Comparison of ENCODE assay signal across 8 cellular contexts in genomic region chr16:14976971-14977736, GRCh38. TPM values are rescaled to one million over a fixed set of nuclear protein-coding genes. Genes with fewer than 3 reads are reported as not detected.
DNase-seq lines count a peak whose midpoint lies in the region; TF ChIP-seq lines count a peak whose summit lies in the region.
"Not testable (repeated sequence)": the region's sequence is repeated elsewhere in the genome, so short reads cannot be mapped to it uniquely, and the experiment has no call there.

No MANE protein-coding gene starts in this region.

- POLR2A ChIA-PET in SK-N-SH (lab: Yijun Ruan, JAX), result not testable (repeated sequence)

- not testable (repeated sequence) for H3K18ac ChIP-seq in mesenchymal stem cell (ENCODE audit: low read depth in 1 of 2, low read length in 2 of 2)

- H2BK120ac ChIP-seq in mesenchymal stem cell (ENCODE audit: low read depth, low read length), result not testable (repeated sequence)

- H3K4me2 ChIP-seq in SK-N-SH, result peak overlapping the region; percentile 82; the same call in 1 of the 2 replicates
- not testable (repeated sequence) for H3K4me2 ChIP-seq in mesenchymal stem cell (ENCODE audit: low read length, poor library complexity, severe bottlenecking)
- peak overlapping the region; percentile 89 for H3K4me2 ChIP-seq in osteoblast (ENCODE audit: insufficient read depth, low read length)

- not testable (repeated sequence) for H3K27ac Mint-ChIP-seq in Calu3 (ENCODE audit: unreplicated experiment); endothelial cell (ENCODE audit: unreplicated experiment)
- H3K27ac Mint-ChIP-seq in IgD-negative memory B cell, result peak overlapping the region in 1 of 3 donors; percentile 96

- not testable (repeated sequence) for BruUV-seq in Calu3 (replicated peaks; lab: Mats Ljungman, UMichigan)

- not testable (repeated sequence) for H2BK5ac ChIP-seq in mesenchymal stem cell (ENCODE audit: low read depth, low read length, poor library complexity, severe bottlenecking)

- H3K4me1 Mint-ChIP-seq in Calu3 (ENCODE audit: low read depth, unreplicated experiment) (peaks cover 50% of the 10 kb centered on the region), IgD-negative memory B cell (peaks cover 28 to 39% (median 32%) of the 10 kb centered on the region in 3 donors)
- not testable (repeated sequence) for H3K4me1 Mint-ChIP-seq in endothelial cell (ENCODE audit: unreplicated experiment)

- not testable (repeated sequence) for H3K36me3 ChIP-seq in ACC112 (ENCODE audit: insufficient read depth, low read length); SK-N-SH (replicated peaks in 1 of 2; ENCODE audit: control insufficient read depth in 1 of 2, insufficient read depth in 2 of 2, low read length in 1 of 2); adipocyte (ENCODE audit: control insufficient read depth, insufficient read depth, low read length, severe bottlenecking); mesenchymal stem cell (ENCODE audit: control insufficient read depth in 1 of 2, insufficient read depth in 2 of 2, low read depth in 1 of 2, low read length in 2 of 2); osteoblast (ENCODE audit: insufficient read depth, low read length)

- DNase-seq in Calu3; SK-N-SH; endothelial cell (ENCODE audit: low spot score); mesenchymal stem cell: not testable (repeated sequence)
- DNase-seq in adipocyte (ENCODE audit: low read depth) (peak; percentile 46), osteoblast (ENCODE audit: insufficient read length, low spot score, missing footprints) (peak; percentile 50)

- H3K4ac ChIP-seq in mesenchymal stem cell (ENCODE audit: low read depth in 1 of 2, low read length in 2 of 2), result not testable (repeated sequence)

- not testable (repeated sequence) for H3K9me3 ChIP-seq in SK-N-SH; adipocyte (ENCODE audit: control insufficient read depth, low read length); mesenchymal stem cell (ENCODE audit: control insufficient read depth, low read length); osteoblast (ENCODE audit: low read depth, low read length)

- not testable (repeated sequence) for H3K27me3 Mint-ChIP-seq in Calu3 (ENCODE audit: unreplicated experiment); IgD-negative memory B cell; endothelial cell (ENCODE audit: unreplicated experiment)

- intact Hi-C loops in Calu3 (cut with micrococcal nuclease; ENCODE audit: unreplicated experiment), result not testable (repeated sequence)

- H3K4me3 Mint-ChIP-seq in Calu3 (ENCODE audit: low read depth, unreplicated experiment), result peak overlapping the region; percentile 90
- peak overlapping the region in 3 of 4 donors; percentile 61 to 97 (median 85) for H3K4me3 Mint-ChIP-seq in IgD-negative memory B cell
- peak overlapping the region; percentile 19 for H3K4me3 Mint-ChIP-seq in endothelial cell (ENCODE audit: unreplicated experiment)

- 90% methylated on average over 16 of the region's 16 CpGs for WGBS in SK-N-SH (ENCODE audit: low lambda C conversion rate)
- WGBS in mesenchymal stem cell, result 91% methylated on average over 14 of the region's 16 CpGs

- H2BK12ac ChIP-seq in mesenchymal stem cell (ENCODE audit: low read length in 2 of 2), result not testable (repeated sequence)

- H4K20me1 ChIP-seq in SK-N-SH (ENCODE audit: insufficient read depth), result peaks cover 57% of the 10 kb centered on the region
- H4K20me1 ChIP-seq in osteoblast (ENCODE audit: insufficient read depth, low read length), result peaks cover 41% of the 10 kb centered on the region

- TF ChIP-seq EP300 in SK-N-SH (IDR thresholded peaks at IDR 0.05; ENCODE audit: borderline replicate concordance in 1 of 2, low read depth in 1 of 2, low read length in 1 of 2), result not testable (repeated sequence)

- not testable (repeated sequence) for H3K14ac ChIP-seq in mesenchymal stem cell (ENCODE audit: low read length in 2 of 2)

- TF ChIP-seq RAD21 in SK-N-SH (IDR thresholded peaks at IDR 0.05; ENCODE audit: low read length), result not testable (repeated sequence)

- not testable (repeated sequence) for H3K79me1 ChIP-seq in mesenchymal stem cell (replicated peaks; ENCODE audit: low read length, poor library complexity, severe bottlenecking)

- H3K23ac ChIP-seq in mesenchymal stem cell (ENCODE audit: low read length in 2 of 2), result not testable (repeated sequence)

- not testable (repeated sequence) for H3K9me2 ChIP-seq in SK-N-SH

- not testable (repeated sequence) for H3K27ac ChIP-seq in ACC112 (ENCODE audit: low read depth, low read length); SK-N-SH (ENCODE audit: low read depth in 2 of 2, low read length in 1 of 2); mesenchymal stem cell (ENCODE audit: low read length, poor library complexity, severe bottlenecking); osteoblast (ENCODE audit: low read depth, low read length)

- CTCF ChIA-PET in Calu3 (lab: Charles Lee); SK-N-SH (lab: Yijun Ruan, JAX): not testable (repeated sequence)

- H3K4me1 ChIP-seq in ACC112 (ENCODE audit: control insufficient read depth, insufficient read depth, low read length, unreplicated experiment), result peaks cover 11% of the 10 kb centered on the region
- H3K4me1 ChIP-seq in SK-N-SH (ENCODE audit: control insufficient read depth in 1 of 2, insufficient read depth in 2 of 2, low read depth in 1 of 2, low read length in 1 of 2); mesenchymal stem cell (ENCODE audit: control insufficient read depth, insufficient read depth, low read depth, low read length): not testable (repeated sequence)
- H3K4me1 ChIP-seq in adipocyte (ENCODE audit: control insufficient read depth, insufficient read depth, low read length), result peaks cover 20% of the 10 kb centered on the region
- peaks cover 12% of the 10 kb centered on the region for H3K4me1 ChIP-seq in osteoblast (ENCODE audit: insufficient read depth, low read length)

- not testable (repeated sequence) for H3F3A ChIP-seq in SK-N-SH (replicated peaks; ENCODE audit: insufficient read depth)

- H3K36me3 Mint-ChIP-seq in Calu3 (ENCODE audit: insufficient read depth, unreplicated experiment), result peaks cover 38% of the 10 kb centered on the region
- H3K36me3 Mint-ChIP-seq in IgD-negative memory B cell; endothelial cell (ENCODE audit: low read depth, unreplicated experiment): not testable (repeated sequence)

- H3K4me3 ChIP-seq in ACC112 (ENCODE audit: low read depth, low read length) (peak overlapping the region; percentile 90), SK-N-SH (ENCODE audit: low read depth in 2 of 2, low read length in 1 of 2) (0 out of 4 replicates have a peak overlapping the region, but pooled peaks of 1 of the 2 experiments have one; percentile 89), adipocyte (ENCODE audit: low read length) (peak overlapping the region; percentile 87), mesenchymal stem cell (ENCODE audit: insufficient read depth in 1 of 2, low read depth in 1 of 2, low read length in 2 of 2) (peak overlapping the region in 1 of 2 experiments; percentile 33), osteoblast (ENCODE audit: insufficient read depth, low read length) (peak overlapping the region; percentile 95)

- peaks cover 64% of the 10 kb centered on the region for H3K79me2 ChIP-seq in ACC112 (ENCODE audit: control insufficient read depth, insufficient read depth, low read length, unreplicated experiment)
- H3K79me2 ChIP-seq in SK-N-SH (ENCODE audit: insufficient read depth), result peaks cover 76% of the 10 kb centered on the region
- H3K79me2 ChIP-seq in osteoblast (ENCODE audit: insufficient read depth, low read length), result peaks cover 74% of the 10 kb centered on the region

- not testable (repeated sequence) for H3K9me3 Mint-ChIP-seq in Calu3 (ENCODE audit: low read depth, unreplicated experiment); IgD-negative memory B cell; endothelial cell (ENCODE audit: unreplicated experiment)

- not testable (repeated sequence) for H2AK5ac ChIP-seq in mesenchymal stem cell (ENCODE audit: low read length, severe bottlenecking)

- not testable (repeated sequence) for H2AFZ ChIP-seq in ACC112 (ENCODE audit: low read length, unreplicated experiment); SK-N-SH (ENCODE audit: low read depth); mesenchymal stem cell (ENCODE audit: low read depth, low read length); osteoblast (ENCODE audit: low read length)

- H4K8ac ChIP-seq in mesenchymal stem cell (ENCODE audit: low read length), result not testable (repeated sequence)

- not testable (repeated sequence) for TF ChIP-seq CTCF in Calu3 (IDR thresholded peaks at IDR 0.05; ENCODE audit: unreplicated experiment); SK-N-SH (IDR thresholded peaks at IDR 0.05); endothelial cell (IDR thresholded peaks at IDR 0.05; ENCODE audit: unreplicated experiment); osteoblast (IDR thresholded peaks at IDR 0.05; ENCODE audit: extremely low read depth, low read depth, low read length)

- H3K9ac ChIP-seq in SK-N-SH; adipocyte (ENCODE audit: low read length): not testable (repeated sequence)
- peak overlapping the region; percentile 94 for H3K9ac ChIP-seq in mesenchymal stem cell (ENCODE audit: low read length)

- H4K91ac ChIP-seq in mesenchymal stem cell (ENCODE audit: low read length), result not testable (repeated sequence)

- H3K27me3 ChIP-seq in ACC112 (ENCODE audit: insufficient read depth, low read length); SK-N-SH (ENCODE audit: insufficient read depth); adipocyte (replicated peaks; ENCODE audit: control insufficient read depth, insufficient read depth, low read length); mesenchymal stem cell (ENCODE audit: control insufficient read depth in 1 of 2, insufficient read depth in 1 of 2, low read length in 2 of 2); osteoblast (ENCODE audit: insufficient read depth, low read length): not testable (repeated sequence)

- not testable (repeated sequence) for H2BK15ac ChIP-seq in mesenchymal stem cell (ENCODE audit: low read depth, poor library complexity, severe bottlenecking)

RNA-seq across cellular contexts. Expression of gene PDXDC1, which starts 2.3 kb away (rescaled TPM):
- total RNA-seq in Calu3 (2022) (171 and 172 TPM in 2 replicates), endothelial cell (ENCODE audit: unreplicated experiment) (54.8 TPM), osteoblast (82.5 and 90.5 TPM in 2 replicates)
- polyA plus RNA-seq in IgD-negative memory B cell (31.7 TPM), SK-N-SH (2012; rRNA removed) (37.4 and 53.5 TPM in 2 replicates)
- 34.6 and 38.7 TPM in 2 replicates for polyA plus RNA-seq in SK-N-SH (2012; cell fraction: cytosol; rRNA removed)
- polyA plus RNA-seq in SK-N-SH (2012; cell fraction: nucleus; rRNA removed), result 77.5 and 104 TPM in 2 replicates
- 65.6 TPM for polyA plus RNA-seq in mesenchymal stem cell (2013, experiment 1 of 2)
- 63.6 TPM for polyA plus RNA-seq in mesenchymal stem cell (2013, experiment 2 of 2)

RNA-seq across cellular contexts. Expression of gene NPIPA1, which starts 39.9 kb away (rescaled TPM):
- total RNA-seq in Calu3 (2022) (112 and 114 TPM in 2 replicates), endothelial cell (ENCODE audit: unreplicated experiment) (103 TPM), osteoblast (52.1 and 56.9 TPM in 2 replicates)
- polyA plus RNA-seq in IgD-negative memory B cell (3.3 TPM), SK-N-SH (2012; rRNA removed) (66.7 and 75.7 TPM in 2 replicates)
- 45.6 and 48.0 TPM in 2 replicates for polyA plus RNA-seq in SK-N-SH (2012; cell fraction: cytosol; rRNA removed)
- 149 and 308 TPM in 2 replicates for polyA plus RNA-seq in SK-N-SH (2012; cell fraction: nucleus; rRNA removed)
- 56.1 TPM for polyA plus RNA-seq in mesenchymal stem cell (2013, experiment 1 of 2)
- 50.4 TPM for polyA plus RNA-seq in mesenchymal stem cell (2013, experiment 2 of 2)

Comparison
In these comparisons a context has a peak if more than half of its experiments do, and no peak if none do; other contexts are left out.
1. H3K4me3 Mint-ChIP-seq: peak in every context shown above with its lines; median percentile 90 in Calu3; 85 in IgD-negative memory B cell; 19 in endothelial cell.